In the genomic region with DNA sequence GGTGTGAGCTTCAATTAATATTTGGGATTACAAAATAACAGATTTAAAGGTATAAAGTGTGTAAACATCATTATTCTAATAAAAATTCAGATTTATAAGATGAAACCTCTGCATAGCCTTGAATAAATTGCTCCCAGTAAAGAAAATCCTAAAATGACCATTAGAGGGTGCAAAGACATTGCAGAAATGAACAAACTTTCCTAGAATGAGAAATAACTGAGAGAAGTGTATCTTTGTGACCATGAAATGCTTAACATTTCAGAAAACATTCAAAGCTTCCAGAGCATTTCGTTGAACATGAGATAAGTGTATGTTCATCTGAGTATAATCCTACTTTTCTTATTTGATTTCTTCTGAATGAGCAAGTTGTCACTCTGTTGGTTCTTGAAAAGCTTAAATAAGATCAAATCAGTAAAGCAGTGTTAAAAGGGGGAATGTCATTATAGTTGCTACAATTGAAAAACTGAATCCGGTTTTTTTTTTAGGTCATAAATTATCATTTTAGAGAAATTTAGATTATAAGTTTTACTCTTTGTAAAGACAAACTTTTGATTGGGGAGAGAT, we compare ENCODE assay signal across 8 cellular contexts. TPM values are rescaled to one million over a fixed set of nuclear protein-coding genes. Genes with fewer than 3 reads are reported as not detected.
A peak's percentile ranks its signal among the peaks of the same experiment; 100 is the strongest.
DNase-seq lines count a peak whose midpoint lies in the region; ATAC-seq and TF ChIP-seq lines count a peak whose summit lies in the region.

No MANE protein-coding gene starts in this region.

- H3K4me3 ChIP-seq in heart left ventricle = no peak overlapping the region
- no peak overlapping the region for H3K4me3 ChIP-seq in right atrium auricular region
- H3K4me3 ChIP-seq in epithelial cell of proximal tubule (ENCODE audit: low read depth, low read length) = no peak overlapping the region

- 24 to 33% (median 27%) methylated on average over 2 of the region's 2 CpGs for WGBS in heart left ventricle, 4 donors

- no peaks in the 10 kb centered on the region for H3K4me1 Mint-ChIP-seq in activated naive CD8-positive, alpha-beta T cell treated with anti-CD3 and anti-CD28 coated beads for 36 hours

- intact Hi-C loops in heart left ventricle (cut with DNase I) = loop anchor here in 6 of 10 donors (5.0 to 10.0 kb wide), 3 partner anchors 588 to 595 kb away; no protein-coding TSS in a partner anchor

- H3K36me3 ChIP-seq in heart left ventricle (no peaks in the 10 kb centered on the region), right atrium auricular region (no peaks in the 10 kb centered on the region)

- no peak overlapping the region for H3K27ac Mint-ChIP-seq in activated naive CD8-positive, alpha-beta T cell treated with anti-CD3 and anti-CD28 coated beads for 36 hours

- no peak for DNase-seq in heart left ventricle
- no peak for DNase-seq in right atrium auricular region (ENCODE audit: low spot score)
- peak; percentile 65 for DNase-seq in NCI-H774 (lab: John Stamatoyannopoulos, UW)
- no peak for DNase-seq in epithelial cell of proximal tubule (ENCODE audit: low read depth)
- peak; percentile 36 for DNase-seq in stromal cell of bone marrow (ENCODE audit: low read depth)
- no peak for DNase-seq in activated naive CD8-positive, alpha-beta T cell treated with anti-CD3 and anti-CD28 coated beads for 36 hours
- DNase-seq in retina = no peak

- H3K9me3 Mint-ChIP-seq in activated naive CD8-positive, alpha-beta T cell treated with anti-CD3 and anti-CD28 coated beads for 36 hours = no peaks in the 10 kb centered on the region

- H3K9me3 ChIP-seq in heart left ventricle = no peaks in the 10 kb centered on the region
- no peaks in the 10 kb centered on the region for H3K9me3 ChIP-seq in right atrium auricular region

- H3K27ac ChIP-seq in heart left ventricle (no peak overlapping the region), right atrium auricular region (no peak overlapping the region)

- H3K27me3 Mint-ChIP-seq in activated naive CD8-positive, alpha-beta T cell treated with anti-CD3 and anti-CD28 coated beads for 36 hours = no peaks in the 10 kb centered on the region

- no peaks in the 10 kb centered on the region for H3K36me3 Mint-ChIP-seq in activated naive CD8-positive, alpha-beta T cell treated with anti-CD3 and anti-CD28 coated beads for 36 hours

- H3K4me1 ChIP-seq in heart left ventricle (no peaks in the 10 kb centered on the region), right atrium auricular region (no peaks in the 10 kb centered on the region)

- ATAC-seq in heart left ventricle (no peak), HG02588 (IDR thresholded peaks at IDR 0.05; ENCODE audit: unreplicated experiment) (no peak)

- TF ChIP-seq POLR2A in heart left ventricle (IDR thresholded peaks at IDR 0.05) = no peak

- TF ChIP-seq CTCF in heart left ventricle (IDR thresholded peaks at IDR 0.05) (peak in 11 of 12 donors; percentile 18 to 54 (median 36)), right atrium auricular region (IDR thresholded peaks at IDR 0.05) (peak in 1 of 2 donors; percentile 56), epithelial cell of proximal tubule (conservative IDR thresholded peaks at IDR 0.05; ENCODE audit: low read depth, low read length) (peak; percentile 61)

- H3K27me3 ChIP-seq in heart left ventricle (no peaks in the 10 kb centered on the region), right atrium auricular region (no peaks in the 10 kb centered on the region)

- H3K4me3 Mint-ChIP-seq in activated naive CD8-positive, alpha-beta T cell treated with anti-CD3 and anti-CD28 coated beads for 36 hours = no peak overlapping the region

RNA-seq across cellular contexts. Expression of a gene that starts 24.7 kb away (rescaled TPM):
- total RNA-seq in heart left ventricle = 10 to 100 TPM; 10.3 to 14.5 (median 11.8) TPM
- polyA plus RNA-seq in heart left ventricle = 1 to 10 TPM; 6.0 to 9.6 TPM
- total RNA-seq in right atrium auricular region = 10 to 100 TPM in 1 of 2 donors, 1 to 10 TPM in 1; 6.2 to 11.5 TPM
- total RNA-seq in epithelial cell of proximal tubule = 8.0 and 9.9 TPM in 2 replicates
- 1 to 10 TPM; 5.3 to 5.5 TPM for total RNA-seq in activated naive CD8-positive, alpha-beta T cell treated with anti-CD3 and anti-CD28 coated beads for 36 hours

Comparison
In these comparisons a context has a peak if more than half of its experiments do, and no peak if none do; other contexts are left out.
1. DNase-seq: peak in NCI-H774 (single experiment) and stromal cell of bone marrow (single experiment); none in heart left ventricle (0 of 5), right atrium auricular region (single experiment), epithelial cell of proximal tubule (single experiment), activated naive CD8-positive, alpha-beta T cell treated with anti-CD3 and anti-CD28 coated beads for 36 hours (single experiment) and retina (single experiment).